In genomic region chr12:45050751-45051489, GRCh38 we compare ENCODE assay signal across 10 cellular contexts. TPM values are rescaled to one million over a fixed set of nuclear protein-coding genes. Genes with fewer than 3 reads are reported as not detected.
A peak's percentile ranks its signal among the peaks of the same experiment; 100 is the strongest.
DNase-seq lines count a peak whose midpoint lies in the region; ATAC-seq and TF ChIP-seq lines count a peak whose summit lies in the region.
"Had no signal": no experiment of that assay in that cellular context is flagged by ENCODE, and none has a peak within 500 bp of the region (broad histone marks: within the 10 kb centered on the region; RNA-seq: fewer than 3 reads in every experiment).

TSS of gene DBX2 (minus strand) at chr12:45051099. CDS start at chr12:45050927, 172 bp downstream.

- peak within 1 kb of the TSS in 3 of 4 donors; percentile 28 to 57 (median 41) for H3K4me3 ChIP-seq in esophagus squamous epithelium
- peak within 1 kb of the TSS; percentile 73 for H3K4me3 ChIP-seq in neural progenitor cell

- H3K27me3 ChIP-seq in esophagus squamous epithelium (peaks cover 0 to 82% (median 4%) of the 10 kb centered on the region in 4 donors), neural progenitor cell (peaks cover 87% of the 10 kb centered on the region)

- H3K4me3 Mint-ChIP-seq in neural progenitor cell = peak within 1 kb of the TSS; percentile 87

- no peaks in the 10 kb centered on the region for H3K79me2 ChIP-seq in neural progenitor cell (ENCODE audit: low read depth)

- peaks cover 2% of the 10 kb centered on the region for H3K36me3 Mint-ChIP-seq in neural progenitor cell
- H3K36me3 Mint-ChIP-seq: IgD-negative memory B cell had no signal

- H3K27me3 Mint-ChIP-seq in neural progenitor cell (ENCODE audit: insufficient read depth, low read depth) = peaks cover 67% of the 10 kb centered on the region

- H3K4me1 Mint-ChIP-seq in neural progenitor cell = peaks cover 7% of the 10 kb centered on the region
- H3K4me1 Mint-ChIP-seq: IgD-negative memory B cell had no signal

- H3K4me2 ChIP-seq in neural progenitor cell = peak within 1 kb of the TSS; percentile 96

- H3K36me3 ChIP-seq in esophagus squamous epithelium (no peaks in the 10 kb centered on the region), neural progenitor cell (no peaks in the 10 kb centered on the region)

- no peaks in the 10 kb centered on the region for H3K9me3 Mint-ChIP-seq in neural progenitor cell

- H4K20me1 ChIP-seq in neural progenitor cell (ENCODE audit: low read depth) = peaks cover 9% of the 10 kb centered on the region

- intact Hi-C loops in esophagus squamous epithelium (cut with DNase I) = no loop called here

- H3K4me1 ChIP-seq in esophagus squamous epithelium (peaks cover 0 to 29% (median 8%) of the 10 kb centered on the region in 3 donors), neural progenitor cell (peaks cover 5% of the 10 kb centered on the region)

- no peak for ATAC-seq in GM19023 (IDR thresholded peaks at IDR 0.05; ENCODE audit: unreplicated experiment)
- no peak for ATAC-seq in HG02678 (IDR thresholded peaks at IDR 0.05; ENCODE audit: unreplicated experiment)
- ATAC-seq in HG02973 (IDR thresholded peaks at IDR 0.05; ENCODE audit: unreplicated experiment) = no peak

- H2AFZ ChIP-seq in neural progenitor cell (replicated peaks) = peak within 1 kb of the TSS; percentile 99

- TF ChIP-seq POLR2A in esophagus squamous epithelium (IDR thresholded peaks at IDR 0.05) = no peak

- DNase-seq in Ammon's horn (ENCODE audit: low spot score) = peak; percentile 77
- peak; percentile 76 for DNase-seq in NCI-H69 (lab: John Stamatoyannopoulos, UW)
- no peak for DNase-seq in esophagus squamous epithelium (lab: John Stamatoyannopoulos, UW)
- DNase-seq in neural progenitor cell (ENCODE audit: low spot score) = peak; percentile 72
- DNase-seq in cerebellum (ENCODE audit: low spot score) = no peak

- 0% methylated on average over 3 to 13 of the region's 69 CpGs for WGBS in esophagus squamous epithelium, 2 donors

- H3K9me3 ChIP-seq in esophagus squamous epithelium (no peaks in the 10 kb centered on the region), neural progenitor cell (ENCODE audit: low read depth) (no peaks in the 10 kb centered on the region)

- H3K27ac ChIP-seq in esophagus squamous epithelium (no peak within 1 kb of the TSS), neural progenitor cell (no peak within 1 kb of the TSS)

- H3K9ac ChIP-seq in neural progenitor cell = no peak within 1 kb of the TSS

- H3F3A ChIP-seq in neural progenitor cell (ENCODE audit: low read depth) = peaks cover 5% of the 10 kb centered on the region

- TF ChIP-seq CTCF in esophagus squamous epithelium (IDR thresholded peaks at IDR 0.05) (no peak), neural progenitor cell (IDR thresholded peaks at IDR 0.05) (no peak)

- no peak within 1 kb of the TSS for H3K27ac Mint-ChIP-seq in neural progenitor cell
- H3K27ac Mint-ChIP-seq: IgD-negative memory B cell had no signal

RNA-seq across cellular contexts. Expression of gene DBX2, which starts in this region (rescaled TPM):
- total RNA-seq in esophagus squamous epithelium = not detected
- total RNA-seq in neural progenitor cell (ENCODE audit: low replicate concordance) = 0.06 TPM in 1 of 2 replicates, not detected in the other
- 0.73 TPM for total RNA-seq in cerebellum
- total RNA-seq: pulmonary artery endothelial cell had no signal

Comparison
In these comparisons a context has a peak if more than half of its experiments do, and no peak if none do; other contexts are left out.
1. Peak in DNase-seq, H3K4me3 ChIP-seq and H3K4me2 ChIP-seq in neural progenitor cell; RNA of the gene not detected or under 1 TPM.
2. DNase-seq: peak in Ammon's horn (single experiment) and NCI-H69 (single experiment); none in esophagus squamous epithelium (single experiment) and cerebellum (single experiment).